19 cellular contexts compared by ENCODE assay signal in the genomic region with DNA sequence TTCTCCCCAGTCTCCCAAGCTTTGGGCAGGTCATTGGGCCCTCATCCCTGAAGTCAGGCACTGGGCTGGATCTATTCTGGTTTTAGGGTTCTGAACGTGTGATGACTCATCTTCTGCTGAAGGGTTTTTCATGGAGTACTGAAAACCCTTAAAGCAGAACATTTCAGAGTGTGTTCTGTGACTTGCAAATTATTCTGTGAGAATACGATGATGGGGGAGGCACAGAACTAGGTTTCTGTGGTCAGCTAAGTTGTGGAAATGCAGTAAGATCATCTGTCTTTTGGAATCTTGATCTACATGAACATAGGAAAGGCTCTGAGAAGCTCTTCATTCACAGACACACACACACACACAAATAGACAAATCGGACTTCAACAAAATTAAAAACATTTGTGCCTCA. TPM values are rescaled to one million over a fixed set of nuclear protein-coding genes. Genes with fewer than 3 reads are reported as not detected.
DNase-seq lines count a peak whose midpoint lies in the region; FAIRE-seq and TF ChIP-seq lines count a peak whose summit lies in the region.
"Had no signal": no experiment of that assay in that cellular context is flagged by ENCODE, and none has a peak within 500 bp of the region (broad histone marks: within the 10 kb centered on the region; RNA-seq: fewer than 3 reads in every experiment).

No MANE protein-coding gene starts in this region.

- H3K9me3 Mint-ChIP-seq in MCF 10A (ENCODE audit: unreplicated experiment) (no peaks in the 10 kb centered on the region), astrocyte (ENCODE audit: unreplicated experiment) (no peaks in the 10 kb centered on the region), endothelial cell (ENCODE audit: unreplicated experiment) (no peaks in the 10 kb centered on the region)
- H3K9me3 Mint-ChIP-seq: activated CD8-positive, alpha-beta T cell treated with anti-CD3 and anti-CD28 coated beads for 36 hours; activated T-helper 17 cell treated with anti-CD3 and anti-CD28 coated beads, Interleukin-2, amount 50 U/mL, for 72 hours had no signal

- DNase-seq in MCF 10A (ENCODE audit: unreplicated experiment) (peak; percentile 21), mammary epithelial cell (no peak), astrocyte (ENCODE audit: low read depth) (peak; percentile 67), glomerular visceral epithelial cell (ENCODE audit: extremely low spot score) (peak; percentile 65), transverse colon (no peak), endothelial cell (ENCODE audit: low spot score) (no peak), SIG-M5 treated with dmso at 0.1 percent for 504 hours (lab: John Stamatoyannopoulos, UW; ENCODE audit: unreplicated experiment) (no peak)
- no peak for DNase-seq in NK-92 treated with Interleukin-12 subunit alpha and Interleukin-12 subunit beta, amount 100 ng/mL, for 24 hours (lab: John Stamatoyannopoulos, UW)
- DNase-seq: activated CD8-positive, alpha-beta T cell treated with anti-CD3 and anti-CD28 coated beads for 36 hours; aorta; effector CD8-positive, alpha-beta T cell; kidney glomerular epithelial cell; NCI-H774; stimulated activated CD4-positive, alpha-beta T cell treated with anti-CD3 and anti-CD28 coated beads, Interleukin-4, amount 100 ng/mL, for 4 hours; T1000 had no signal

- peaks cover 12% of the 10 kb centered on the region for H3K27me3 Mint-ChIP-seq in MCF 10A (ENCODE audit: insufficient read depth, unreplicated experiment)
- H3K27me3 Mint-ChIP-seq in astrocyte (ENCODE audit: low read depth, unreplicated experiment): no peaks in the 10 kb centered on the region
- H3K27me3 Mint-ChIP-seq in endothelial cell (ENCODE audit: unreplicated experiment): peaks cover 5% of the 10 kb centered on the region

- TF ChIP-seq EP300 in transverse colon (IDR thresholded peaks at IDR 0.05; ENCODE audit: low read depth): no peak

- H3K36me3 Mint-ChIP-seq in MCF 10A (ENCODE audit: insufficient read depth, unreplicated experiment) (no peaks in the 10 kb centered on the region), astrocyte (ENCODE audit: low read depth, unreplicated experiment) (peaks cover 9% of the 10 kb centered on the region), endothelial cell (ENCODE audit: low read depth, unreplicated experiment) (peaks cover 11% of the 10 kb centered on the region)

- in situ Hi-C loops in mammary epithelial cell (cut with MboI; ENCODE audit: low sequenced_read_pairs in 2 of 2): no loop called here
- in situ Hi-C loops in transverse colon (cut with MboI; ENCODE audit: low pct_ligation_motif_present in 1 of 4, low pct_unique_long_range_greater_than_20kb in 1 of 4, low sequenced_read_pairs in 3 of 4): no loop called here

- no peaks in the 10 kb centered on the region for H3K36me3 ChIP-seq in mammary epithelial cell (ENCODE audit: insufficient read depth, low read length)
- H3K36me3 ChIP-seq in astrocyte (ENCODE audit: insufficient read depth, low read length): peaks cover 2% of the 10 kb centered on the region
- H3K36me3 ChIP-seq in transverse colon: no peaks in the 10 kb centered on the region

- H2AFZ ChIP-seq in mammary epithelial cell (ENCODE audit: low read depth, low read length): no peak overlapping the region
- no peak overlapping the region for H2AFZ ChIP-seq in astrocyte (ENCODE audit: low read depth, low read length)

- no peak for TF ChIP-seq POLR2A in transverse colon (IDR thresholded peaks at IDR 0.05)

- H3K4me2 ChIP-seq in mammary epithelial cell (ENCODE audit: insufficient read depth, low read depth, low read length) (no peak overlapping the region), astrocyte (ENCODE audit: low read length) (peak overlapping the region; percentile 18)

- CTCF ChIA-PET in MCF 10A (lab: Yijun Ruan, JAX): interaction anchor here (0.6 to 7.3 kb wide), 3 partner anchors 25 to 1414 kb away, joined by 4 to 66 read pairs (median 39); no protein-coding TSS in a partner anchor
- CTCF ChIA-PET in mammary epithelial cell (lab: Charles Lee; ENCODE audit: low non-redundant PET): no interaction called here

- H3K4me1 Mint-ChIP-seq in MCF 10A (ENCODE audit: insufficient read depth, unreplicated experiment) (peaks cover 28% of the 10 kb centered on the region), astrocyte (ENCODE audit: low read depth, unreplicated experiment) (peaks cover 44% of the 10 kb centered on the region), endothelial cell (ENCODE audit: unreplicated experiment) (peaks cover 17% of the 10 kb centered on the region)
- H3K4me1 Mint-ChIP-seq: activated T-helper 17 cell treated with anti-CD3 and anti-CD28 coated beads, Interleukin-2, amount 50 U/mL, for 72 hours had no signal

- WGBS in mammary epithelial cell (ENCODE audit: low coverage, missing lambda C conversion rate): 62% methylated on average over 3 of the region's 3 CpGs
- 61 to 86% methylated on average over 1 to 3 of the region's 3 CpGs for WGBS in transverse colon (ENCODE audit: low coverage in 1 of 2), 2 donors

- no peak for FAIRE-seq in astrocyte (lab: Jason Lieb, UNC)
- FAIRE-seq: A204.1, HTR-8/SVneo had no signal

- H3K27ac ChIP-seq in mammary epithelial cell (ENCODE audit: insufficient read depth, low read depth, low read length) (no peak overlapping the region), astrocyte (ENCODE audit: low read depth, low read length) (no peak overlapping the region), transverse colon (peak overlapping the region; percentile 46 to 71 (median 60))

- H3K27ac Mint-ChIP-seq in MCF 10A (ENCODE audit: low read depth, unreplicated experiment) (no peak overlapping the region), astrocyte (ENCODE audit: unreplicated experiment) (peak overlapping the region; percentile 82), endothelial cell (ENCODE audit: unreplicated experiment) (no peak overlapping the region)
- H3K27ac Mint-ChIP-seq: activated CD8-positive, alpha-beta T cell treated with anti-CD3 and anti-CD28 coated beads for 36 hours; activated T-helper 17 cell treated with anti-CD3 and anti-CD28 coated beads, Interleukin-2, amount 50 U/mL, for 72 hours had no signal

- H4K20me1 ChIP-seq in mammary epithelial cell (ENCODE audit: insufficient read depth, low read length) (no peaks in the 10 kb centered on the region), astrocyte (ENCODE audit: insufficient read depth, low read length) (peaks cover 34% of the 10 kb centered on the region)

- intact Hi-C loops in MCF 10A (cut with micrococcal nuclease) (no loop called here), mammary epithelial cell (cut with micrococcal nuclease) (no loop called here), transverse colon (cut with DNase I; ENCODE audit: low total_unique reads) (no loop called here)

- H3K9ac ChIP-seq in mammary epithelial cell (ENCODE audit: insufficient read depth, low read length): no peak overlapping the region
- H3K9ac ChIP-seq in astrocyte (ENCODE audit: low read length): no peak overlapping the region

- H3K4me3 ChIP-seq in mammary epithelial cell (replicated peaks in 1 of 3; ENCODE audit: insufficient read depth in 1 of 3, low read depth in 2 of 3, low read length in 3 of 3) (no peak overlapping the region), astrocyte (ENCODE audit: insufficient read depth, low read depth, low read length) (no peak overlapping the region), transverse colon (no peak overlapping the region)
- H3K4me3 ChIP-seq: heart left ventricle had no signal

- H3K9me3 ChIP-seq in mammary epithelial cell (replicated peaks; ENCODE audit: insufficient read depth, low read length) (no peaks in the 10 kb centered on the region), astrocyte (ENCODE audit: insufficient read depth, low read depth, low read length) (no peaks in the 10 kb centered on the region), transverse colon (no peaks in the 10 kb centered on the region)
- H3K9me3 ChIP-seq: heart left ventricle had no signal

- TF ChIP-seq CTCF in MCF 10A (IDR thresholded peaks at IDR 0.05; ENCODE audit: unreplicated experiment): no peak
- no peak for TF ChIP-seq CTCF in mammary epithelial cell (conservative IDR thresholded peaks at IDR 0.05 in 1 of 2, IDR thresholded peaks at IDR 0.05 in 1 of 2; ENCODE audit: extremely low read depth in 1 of 2, insufficient read depth in 1 of 2, low read depth in 1 of 2, low read length in 2 of 2)
- TF ChIP-seq CTCF in astrocyte (IDR thresholded peaks at IDR 0.05; ENCODE audit: insufficient read depth, low read depth, low read length): no peak
- no peak for TF ChIP-seq CTCF in transverse colon (IDR thresholded peaks at IDR 0.05)
- no peak for TF ChIP-seq CTCF in endothelial cell (IDR thresholded peaks at IDR 0.05; ENCODE audit: unreplicated experiment)

- H3K4me3 Mint-ChIP-seq in MCF 10A (ENCODE audit: unreplicated experiment) (no peak overlapping the region), astrocyte (ENCODE audit: unreplicated experiment) (no peak overlapping the region), endothelial cell (ENCODE audit: unreplicated experiment) (no peak overlapping the region)
- H3K4me3 Mint-ChIP-seq: activated CD8-positive, alpha-beta T cell treated with anti-CD3 and anti-CD28 coated beads for 36 hours; activated T-helper 17 cell treated with anti-CD3 and anti-CD28 coated beads, Interleukin-2, amount 50 U/mL, for 72 hours had no signal

- dilution Hi-C loops in mammary epithelial cell (cut with HindIII; ENCODE audit: low sequenced_read_pairs): no loop called here

- POLR2A ChIA-PET in MCF 10A (lab: Yijun Ruan, JAX): interaction anchor here (0.6 to 3.6 kb wide), 3 partner anchors 9 to 994 kb away, joined by 3 to 13 read pairs (median 4); no protein-coding TSS in a partner anchor

- BruUV-seq in MCF 10A (replicated peaks; lab: Mats Ljungman, UMichigan) (no TSS peak), mammary epithelial cell (replicated peaks; lab: Mats Ljungman, UMichigan) (no TSS peak)

- H3K27me3 ChIP-seq in mammary epithelial cell (ENCODE audit: insufficient read depth, low read length): peaks cover 2% of the 10 kb centered on the region
- H3K27me3 ChIP-seq in astrocyte (ENCODE audit: insufficient read depth, low read length): no peaks in the 10 kb centered on the region
- no peaks in the 10 kb centered on the region for H3K27me3 ChIP-seq in transverse colon
- H3K27me3 ChIP-seq: heart left ventricle had no signal

- H3K4me1 ChIP-seq in mammary epithelial cell (ENCODE audit: insufficient read depth, low read length) (no peaks in the 10 kb centered on the region), astrocyte (ENCODE audit: insufficient read depth, low read length) (peaks cover 27% of the 10 kb centered on the region), transverse colon (peaks cover 0 to 32% (median 2%) of the 10 kb centered on the region in 4 donors)

- no peaks in the 10 kb centered on the region for H3K79me2 ChIP-seq in mammary epithelial cell (ENCODE audit: insufficient read depth, low read length)
- peaks cover 78% of the 10 kb centered on the region for H3K79me2 ChIP-seq in astrocyte (ENCODE audit: insufficient read depth, low read length)

RNA-seq across cellular contexts. Expression of gene NAV1, which starts 46.2 kb away (rescaled TPM):
- 31.4 and 34.9 TPM in 2 replicates for total RNA-seq in MCF 10A (2022)
- 10 to 100 TPM; 24.3 to 94.2 TPM for total RNA-seq in mammary epithelial cell
- 48.9 TPM for polyA plus RNA-seq in mammary epithelial cell
- 177 TPM for polyA minus RNA-seq in mammary epithelial cell
- 79.7 and 85.2 TPM in 2 replicates for total RNA-seq in astrocyte
- total RNA-seq in transverse colon: 10 to 100 TPM; 13.0 to 40.6 (median 16.9) TPM
- 101 TPM for total RNA-seq in endothelial cell (ENCODE audit: unreplicated experiment)

Comparison
In these comparisons a context has a peak if more than half of its experiments do, and no peak if none do; other contexts are left out.
1. DNase-seq: peak in MCF 10A (single experiment), astrocyte (single experiment) and glomerular visceral epithelial cell (single experiment); none in mammary epithelial cell (single experiment), transverse colon (single experiment), NK-92 treated with Interleukin-12 subunit alpha and Interleukin-12 subunit beta, amount 100 ng/mL, for 24 hours (single experiment), endothelial cell (single experiment) and SIG-M5 treated with dmso at 0.1 percent for 504 hours (single experiment).
2. H3K27ac ChIP-seq: peak in transverse colon (4 of 4); none in mammary epithelial cell (single experiment) and astrocyte (single experiment).